Comparison of ENCODE assay signal across 8 cellular contexts in genomic region chr13:110915874-110916670, GRCh38. TPM values are rescaled to one million over a fixed set of nuclear protein-coding genes. Genes with fewer than 3 reads are reported as not detected.
DNase-seq lines count a peak whose midpoint lies in the region; ATAC-seq, FAIRE-seq and TF ChIP-seq lines count a peak whose summit lies in the region.

No MANE protein-coding gene starts in this region.

- H3K27ac Mint-ChIP-seq in T-cell = peak overlapping the region; percentile 84 to 88

- peak overlapping the region; percentile 97 for H3K27ac ChIP-seq in AG04450 (ENCODE audit: low read depth, low read length)
- H3K27ac ChIP-seq in pancreas = peak overlapping the region; percentile 94 to 100 (median 100)

- H3K4me1 ChIP-seq in pancreas = peaks cover 11 to 26% (median 15%) of the 10 kb centered on the region in 3 donors

- no peaks in the 10 kb centered on the region for H3K9me3 Mint-ChIP-seq in T-cell

- CTCF ChIA-PET in AG04450 (lab: Charles Lee) = interaction anchor here (0.6 to 1.7 kb wide), 33 partner anchors 8 to 376 kb away, joined by 3 to 15 read pairs (median 4); no protein-coding TSS in a partner anchor
- CTCF ChIA-PET in T-cell (lab: Charles Lee) = interaction anchor here (0.5 to 1.7 kb wide), 6 partner anchors 11 to 299 kb away, joined by 3 to 6 read pairs (median 3); no protein-coding TSS in a partner anchor

- DNase-seq in AG04450 (ENCODE audit: low read depth, low spot score) = no peak
- DNase-seq in GM18507 (ENCODE audit: extremely low spot score, insufficient read length, low read depth) = no peak
- DNase-seq in T-cell = no peak
- DNase-seq in fibroblast of gingiva (ENCODE audit: low read depth) = peak; percentile 90
- DNase-seq in pancreas = no peak
- no peak for DNase-seq in cortex of kidney (lab: John Stamatoyannopoulos, UW)

- H3K9me3 ChIP-seq in AG04450 (ENCODE audit: control insufficient read depth, insufficient read depth, low read length) = no peaks in the 10 kb centered on the region; the same call in 1 of the 2 replicates
- no peaks in the 10 kb centered on the region for H3K9me3 ChIP-seq in pancreas

- no peaks in the 10 kb centered on the region for H3K27me3 ChIP-seq in AG04450 (ENCODE audit: control insufficient read depth, insufficient read depth, low read length)
- H3K27me3 ChIP-seq in pancreas = no peaks in the 10 kb centered on the region

- FAIRE-seq in GM18507 (lab: Jason Lieb, UNC) = peak; percentile 9
- FAIRE-seq in pancreas (lab: Jason Lieb, UNC) = peak; percentile 91

- H3K4me3 Mint-ChIP-seq in T-cell = peak overlapping the region; percentile 81 to 89 (median 85)

- H3K36me3 Mint-ChIP-seq in T-cell = no peaks in the 10 kb centered on the region

- WGBS in pancreas, 2 donors = 10% methylated on average over 17 of the region's 17 CpGs

- intact Hi-C loops in pancreas (cut with DNase I) = no loop called here

- peak overlapping the region; percentile 72 for H3K4me3 ChIP-seq in AG04450 (ENCODE audit: low read depth, low read length)
- peak overlapping the region; percentile 35 to 97 (median 79) for H3K4me3 ChIP-seq in pancreas

- TF ChIP-seq CTCF in AG04450 (IDR thresholded peaks at IDR 0.05; ENCODE audit: low read depth, low read length) = no peak
- TF ChIP-seq CTCF in pancreas (IDR thresholded peaks at IDR 0.05) = no peak

- no peaks in the 10 kb centered on the region for H3K27me3 Mint-ChIP-seq in T-cell

- ATAC-seq in T-cell (replicated peaks in 1 of 4) = no peak
- peak in 1 of 4 donors; percentile 2 for ATAC-seq in pancreas
- ATAC-seq in HG03025 (IDR thresholded peaks at IDR 0.05; ENCODE audit: low FRiP score, unreplicated experiment) = no peak
- ATAC-seq in GM18498 (IDR thresholded peaks at IDR 0.05; ENCODE audit: unreplicated experiment) = no peak

- H3K36me3 ChIP-seq in pancreas = no peaks in the 10 kb centered on the region

- POLR2A ChIA-PET in AG04450 (lab: Yijun Ruan, JAX) = interaction anchor here (0.5 to 2.2 kb wide), 7 partner anchors 8 to 365 kb away, joined by 3 to 13 read pairs (median 5); no protein-coding TSS in a partner anchor
- POLR2A ChIA-PET in T-cell (lab: Charles Lee) = interaction anchor here in 1 of 2 donors (0.6 kb wide), 1 partner anchor 15 kb away, joined by 3 read pairs; no protein-coding TSS in a partner anchor

- peaks cover 36 to 44% (median 37%) of the 10 kb centered on the region in 3 donors for H3K4me1 Mint-ChIP-seq in T-cell

RNA-seq across cellular contexts. Expression of gene ANKRD10, which starts 1.2 kb away (rescaled TPM):
- polyA plus RNA-seq in AG04450 (2011; rRNA removed) = 85.8 and 105 TPM in 2 replicates
- polyA minus RNA-seq in AG04450 (2011; rRNA and poly(A)+ RNA removed) = 101 and 113 TPM in 2 replicates
- 100 to 1,000 TPM in 3 of 5 donors, 10 to 100 TPM in 2; 93.7 to 133 (median 104) TPM for total RNA-seq in T-cell
- 100 to 1,000 TPM in 1 of 6 donors, 10 to 100 TPM in 5; 37.6 to 122 (median 59.3) TPM for total RNA-seq in pancreas
- 100 to 1,000 TPM in 1 of 2 donors, 10 to 100 TPM in 1; 95.3 to 138 TPM for polyA plus RNA-seq in pancreas
